Comparison of ENCODE assay signal across 1 cellular context in the genomic region with DNA sequence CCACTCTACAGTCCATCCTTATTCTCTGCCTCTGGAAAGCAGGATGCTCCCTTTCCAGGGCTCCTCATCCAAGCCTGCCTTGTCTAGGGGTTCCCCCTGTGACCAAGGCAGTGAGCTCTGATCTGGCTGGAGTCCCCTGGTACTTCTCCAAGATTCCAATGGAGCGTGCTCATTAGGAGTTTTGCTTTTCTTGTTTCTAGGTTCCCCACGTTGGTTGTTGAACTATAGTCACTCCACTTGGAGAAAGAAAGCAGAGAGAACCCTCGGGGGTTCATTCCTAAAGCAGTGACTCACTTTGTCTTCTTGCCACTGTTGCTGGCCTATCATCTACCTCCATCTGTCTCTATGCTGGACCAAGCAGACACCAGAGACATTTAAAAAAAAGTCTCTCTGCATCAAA.
TF ChIP-seq lines count a peak whose summit lies in the region.

No MANE protein-coding gene starts in this region.

TF ChIP-seq in IMR-90, 13 proteins besides CTCF, POLR2A, EP300 and RAD21 (continued from another document):
- peak; percentile 53; the same call in 1 of the 2 replicates for TF ChIP-seq RFX5 (IDR thresholded peaks at IDR 0.05; ENCODE audit: low read depth, low read length)
- TF ChIP-seq MXI1 (IDR thresholded peaks at IDR 0.05; ENCODE audit: borderline replicate concordance, low read depth, low read length): 0 out of 2 replicates have a peak, but pooled peaks have one; percentile 19
- peak; percentile 61; the same call in 1 of the 2 replicates for TF ChIP-seq CHD1 (IDR thresholded peaks at IDR 0.05; ENCODE audit: low read depth, low read length)
- TF ChIP-seq MAZ (IDR thresholded peaks at IDR 0.05; ENCODE audit: borderline replicate concordance, low read depth, low read length): peak; percentile 37; the same call in 1 of the 2 replicates
- peak; percentile 49 for TF ChIP-seq BHLHE40 (IDR thresholded peaks at IDR 0.05; ENCODE audit: low read depth, low read length)
- no peak for TF ChIP-seq NFE2L2 (IDR thresholded peaks at IDR 0.05; ENCODE audit: low read depth, low read length)
